7 cellular contexts compared by ENCODE assay signal in the genomic region with DNA sequence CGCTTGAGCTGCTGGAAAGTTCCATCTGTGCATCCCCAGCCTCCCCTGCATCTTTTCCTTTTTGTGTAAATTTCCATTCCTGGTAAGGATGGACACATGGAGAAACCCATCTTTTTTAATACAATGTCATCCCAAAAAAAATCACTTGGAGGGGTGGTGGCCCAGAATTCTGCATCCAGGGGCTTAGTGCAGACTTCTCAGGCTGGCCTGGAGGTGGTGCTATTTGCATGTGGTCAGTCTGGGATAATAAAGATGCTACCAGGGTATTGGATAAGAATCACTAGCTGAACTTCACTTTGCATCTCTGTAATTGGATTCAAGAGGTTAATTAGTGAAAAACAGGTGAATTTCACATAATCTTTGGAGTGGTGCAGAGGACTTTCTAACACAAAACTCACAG. TPM values are rescaled to one million over a fixed set of nuclear protein-coding genes. Genes with fewer than 3 reads are reported as not detected.
DNase-seq lines count a peak whose midpoint lies in the region; ATAC-seq and TF ChIP-seq lines count a peak whose summit lies in the region.

No MANE protein-coding gene starts in this region.

- ATAC-seq in omental fat pad (ENCODE audit: low FRiP score) = no peak

- TF ChIP-seq CTCF in chondrocyte (IDR thresholded peaks at IDR 0.05) (peak; percentile 85), omental fat pad (IDR thresholded peaks at IDR 0.05) (peak in 1 of 3 donors; percentile 32)

- H3K9me3 ChIP-seq in mucosa of rectum (ENCODE audit: control insufficient read depth in 2 of 2, low read length in 2 of 2) = no peaks in the 10 kb centered on the region

- no peaks in the 10 kb centered on the region for H3K9me3 Mint-ChIP-seq in chondrocyte (ENCODE audit: low read depth)

- no peak overlapping the region for H3K4me3 ChIP-seq in mucosa of rectum (ENCODE audit: low read length in 2 of 2)

- peaks cover 31% of the 10 kb centered on the region for H3K4me1 Mint-ChIP-seq in chondrocyte (ENCODE audit: low read depth)

- no peak overlapping the region for H3K9ac ChIP-seq in mucosa of rectum (ENCODE audit: low read depth in 1 of 2, low read length in 2 of 2)

- DNase-seq in DMS114 treated with DMSO at 0.1 percent for 48 hours (lab: John Stamatoyannopoulos, UW; ENCODE audit: unreplicated experiment) (peak; percentile 74), HK-2 (ENCODE audit: unreplicated experiment) (peak; percentile 21), RPMI8226 (peak; percentile 39), chondrocyte (ENCODE audit: low spot score) (no peak), occipital lobe (lab: John Stamatoyannopoulos, UW) (no peak), omental fat pad (ENCODE audit: low spot score) (no peak)

- H3K27me3 Mint-ChIP-seq in chondrocyte (ENCODE audit: low read depth) = peaks cover 6% of the 10 kb centered on the region

- H3K27ac Mint-ChIP-seq in chondrocyte (ENCODE audit: unreplicated experiment) = no peak overlapping the region

- no peaks in the 10 kb centered on the region for H3K27me3 ChIP-seq in mucosa of rectum (ENCODE audit: control insufficient read depth in 2 of 2, insufficient read depth in 2 of 2, low read length in 2 of 2)

- peaks cover 6 to 8% of the 10 kb centered on the region in 2 donors for H3K4me1 ChIP-seq in mucosa of rectum (ENCODE audit: control insufficient read depth in 2 of 2, insufficient read depth in 2 of 2, low read length in 2 of 2)

- H3K36me3 ChIP-seq in mucosa of rectum (ENCODE audit: control insufficient read depth in 2 of 2, insufficient read depth in 2 of 2, low read length in 2 of 2) = peaks cover under 1 to 2% of the 10 kb centered on the region in 2 donors

- no peak overlapping the region for H3K4me3 Mint-ChIP-seq in chondrocyte (ENCODE audit: unreplicated experiment)

- H3K27ac ChIP-seq in mucosa of rectum (ENCODE audit: low read depth in 2 of 2, low read length in 2 of 2) = peak overlapping the region; percentile 26 to 60

- H3K36me3 Mint-ChIP-seq in chondrocyte (ENCODE audit: low read depth) = peaks cover 2% of the 10 kb centered on the region

RNA-seq across cellular contexts. Expression of gene ZSCAN2, which starts 1.8 kb away (rescaled TPM):
- total RNA-seq in chondrocyte (8.8 to 11.9 TPM (median 10.5 TPM) in 3 replicates), occipital lobe (32.6 TPM), omental fat pad (10 to 100 TPM in 3 of 4 donors, 1 to 10 TPM in 1; 8.4 to 16.3 (median 13.0) TPM)

RNA-seq across cellular contexts. Expression of gene WDR73, which starts 55.1 kb away (rescaled TPM):
- 13.6 to 21.9 TPM (median 17.0 TPM) in 3 replicates for total RNA-seq in chondrocyte
- total RNA-seq in occipital lobe = 25.7 TPM
- 10 to 100 TPM; 13.7 to 26.8 (median 20.4) TPM for total RNA-seq in omental fat pad

RNA-seq across cellular contexts. Expression of gene NMB, which starts 59.0 kb away (rescaled TPM):
- 5.7 to 8.5 TPM (median 7.8 TPM) in 3 replicates for total RNA-seq in chondrocyte
- 1.9 TPM for total RNA-seq in occipital lobe
- 10 to 100 TPM; 18.4 to 89.3 (median 29.9) TPM for total RNA-seq in omental fat pad

Comparison
In these comparisons a context has a peak if more than half of its experiments do, and no peak if none do; other contexts are left out.
1. DNase-seq: peak in DMS114 treated with DMSO at 0.1 percent for 48 hours (single experiment), HK-2 (single experiment) and RPMI8226 (single experiment); none in chondrocyte (single experiment), occipital lobe (single experiment) and omental fat pad (single experiment).